ENCODE assay signal across 1 cellular context in genomic region chr4:76012388-76012801, GRCh38.
TF ChIP-seq lines count a peak whose summit lies in the region.

No MANE protein-coding gene starts in this region.

TF ChIP-seq in GM12878, 131 proteins besides CTCF, POLR2A, EP300 and RAD21:
- TF ChIP-seq DPF2 (IDR thresholded peaks at IDR 0.05) (0 out of 2 replicates have a peak, but pooled peaks have one; percentile 8), IKZF2 (IDR thresholded peaks at IDR 0.05) (peak in 1 of 2 experiments; percentile 53; a peak in 1 of 4 replicates), BMI1 (IDR thresholded peaks at IDR 0.05; ENCODE audit: borderline replicate concordance) (0 out of 2 replicates have a peak, but pooled peaks have one; percentile 12), BCL3 (IDR thresholded peaks at IDR 0.05; ENCODE audit: borderline replicate concordance, insufficient read depth, low read depth, low read length, poor library complexity, severe bottlenecking) (peak; percentile 1), PAX8 (IDR thresholded peaks at IDR 0.05) (no peak), MEF2B (IDR thresholded peaks at IDR 0.05; ENCODE audit: partially characterized antibody, poor library complexity, severe bottlenecking) (peak; percentile 87)
